8 cellular contexts compared by ENCODE assay signal in the genomic region with DNA sequence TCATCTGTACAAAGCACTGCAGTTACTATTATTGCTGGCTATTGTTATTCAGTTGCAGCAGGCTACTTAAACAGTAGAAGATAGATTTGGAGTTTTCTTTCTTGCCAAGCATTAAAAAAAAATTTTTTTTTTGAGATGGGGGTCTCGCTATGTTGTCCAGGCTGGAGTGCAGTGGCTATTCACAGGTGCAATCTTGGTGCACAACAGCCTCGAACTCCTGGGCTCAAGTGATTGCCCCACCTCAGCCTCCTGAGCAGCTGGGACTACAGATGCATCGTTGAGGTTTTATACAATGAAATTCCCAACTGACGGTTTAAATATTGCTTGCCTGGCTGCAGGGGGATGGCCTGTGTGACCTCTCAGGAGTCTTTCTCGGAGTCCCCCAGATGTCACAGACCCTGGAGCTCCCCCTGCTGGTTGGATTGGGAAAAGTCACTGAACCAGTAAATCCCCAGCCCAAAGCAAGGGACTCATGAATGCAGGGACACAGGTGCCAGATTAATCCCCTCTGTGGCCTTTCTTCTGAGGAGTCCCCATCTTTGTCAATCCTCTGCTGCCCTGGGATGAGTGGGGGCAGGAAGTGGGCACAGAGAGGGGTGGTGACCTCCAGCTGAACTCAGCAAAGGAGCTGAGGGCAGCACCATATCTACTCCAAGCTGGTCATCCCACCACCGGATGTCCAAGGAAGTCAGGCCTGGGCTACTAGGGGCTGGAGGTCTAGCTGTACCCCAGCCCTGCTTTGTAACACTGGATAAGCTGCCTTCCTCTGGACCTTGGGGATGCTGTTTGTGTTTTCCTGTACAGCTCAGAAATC.
DNase-seq lines count a peak whose midpoint lies in the region; ATAC-seq and TF ChIP-seq lines count a peak whose summit lies in the region.

No MANE protein-coding gene starts in this region.

- CTCF ChIA-PET in MCF 10A (lab: Yijun Ruan, JAX): interaction anchor here (0.5 to 15.1 kb wide), 36 partner anchors 8 to 1506 kb away, joined by 3 to 169 read pairs (median 4); partner anchors contain the start of gene SLC29A3

- no peak overlapping the region for H3K27ac ChIP-seq in VCaP

- ATAC-seq in GM21825 (IDR thresholded peaks at IDR 0.05; ENCODE audit: unreplicated experiment) (no peak), GM21723 (IDR thresholded peaks at IDR 0.05; ENCODE audit: unreplicated experiment) (no peak)

- no TSS peak for BruUV-seq in MCF 10A (replicated peaks; lab: Mats Ljungman, UMichigan)

- H3K4me3 Mint-ChIP-seq in MCF 10A (ENCODE audit: unreplicated experiment): no peak overlapping the region

- no peak overlapping the region for H3K27ac Mint-ChIP-seq in MCF 10A (ENCODE audit: low read depth, unreplicated experiment)

- POLR2A ChIA-PET in MCF 10A (lab: Yijun Ruan, JAX): interaction anchor here (1.7 kb wide), 1 partner anchor 251 kb away, joined by 7 read pairs; the partner anchor contains the start of gene SLC29A3

- DNase-seq in EH (ENCODE audit: low read depth): peak; percentile 55
- DNase-seq in M059J (ENCODE audit: low read depth): peak; percentile 42
- DNase-seq in MCF 10A (ENCODE audit: unreplicated experiment): peak; percentile 73
- peak; percentile 89 for DNase-seq in iPS-NIHi7 (ENCODE audit: extremely low spot score)
- DNase-seq in stimulated activated CD4-positive, alpha-beta T cell treated with anti-CD3 and anti-CD28 coated beads, Interleukin-15, amount 100 ng/mL, for 24 hours: peak; percentile 86

- no peaks in the 10 kb centered on the region for H3K36me3 Mint-ChIP-seq in MCF 10A (ENCODE audit: insufficient read depth, unreplicated experiment)

- no peaks in the 10 kb centered on the region for H3K9me3 Mint-ChIP-seq in MCF 10A (ENCODE audit: unreplicated experiment)

- H3K27me3 Mint-ChIP-seq in MCF 10A (ENCODE audit: insufficient read depth, unreplicated experiment): peaks cover 19% of the 10 kb centered on the region

- TF ChIP-seq CTCF in VCaP (conservative IDR thresholded peaks at IDR 0.05): peak; percentile 86
- TF ChIP-seq CTCF in MCF 10A (IDR thresholded peaks at IDR 0.05; ENCODE audit: unreplicated experiment): peak; percentile 74

- H3K4me1 Mint-ChIP-seq in MCF 10A (ENCODE audit: insufficient read depth, unreplicated experiment): no peaks in the 10 kb centered on the region

- intact Hi-C loops in MCF 10A (cut with micrococcal nuclease): loop anchor here (1.0 to 2.0 kb wide), 4 partner anchors 83 to 256 kb away; partner anchors contain the start of gene SLC29A3
